Comparison of ENCODE assay signal across 1 cellular context in genomic region chr17:12522743-12523181, GRCh38.
TF ChIP-seq lines count a peak whose summit lies in the region.

No MANE protein-coding gene starts in this region.

TF ChIP-seq in WTC11, 78 proteins besides CTCF, POLR2A, EP300 and RAD21 (continued from another document):
- TF ChIP-seq ATF6 (CRISPR knock-in tag; IDR thresholded peaks at IDR 0.05) (no peak), PREB (CRISPR knock-in tag; IDR thresholded peaks at IDR 0.05; ENCODE audit: borderline replicate concordance) (no peak)
